ENCODE assay signal across 17 cellular contexts in the genomic region with DNA sequence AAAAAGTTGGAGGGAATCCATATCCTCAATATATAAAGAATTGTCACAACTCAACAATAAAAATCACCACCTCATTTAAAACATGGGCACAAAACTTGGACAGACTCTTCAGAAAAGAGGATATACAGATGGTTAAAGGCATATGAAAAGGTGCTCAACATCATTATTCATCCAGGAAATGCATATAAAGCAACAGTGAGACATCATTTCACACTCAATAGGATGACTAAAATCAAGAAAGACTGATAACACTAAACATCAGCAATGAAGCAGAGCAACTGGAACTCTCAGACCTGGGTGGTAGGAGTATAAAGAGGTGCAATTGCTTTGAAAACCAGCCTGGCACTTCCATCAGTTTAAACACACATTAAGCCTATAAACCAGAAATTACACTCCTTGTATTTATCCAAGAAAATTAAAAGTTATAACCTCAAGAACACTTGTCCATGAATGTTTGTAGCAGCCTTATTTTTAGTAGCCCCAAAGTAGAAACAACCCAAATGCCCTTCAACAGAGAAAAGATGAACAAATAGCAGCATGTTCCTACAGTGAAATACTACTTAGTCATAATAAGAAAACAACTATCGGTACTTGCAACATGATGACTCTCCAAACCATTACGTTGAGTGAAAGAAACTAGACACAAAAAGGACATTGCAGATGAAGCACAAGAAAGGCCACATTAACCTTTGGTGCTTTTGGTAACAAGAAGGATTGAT.
"Had no signal": no experiment of that assay in that cellular context is flagged by ENCODE, and none has a peak within 500 bp of the region (broad histone marks: within the 10 kb centered on the region; RNA-seq: fewer than 3 reads in every experiment).

No MANE protein-coding gene starts in this region.

- H3K36me3 ChIP-seq: esophagus muscularis mucosa, heart left ventricle, left lung had no signal

- H3K27ac Mint-ChIP-seq: activated CD4-positive, alpha-beta T cell treated with anti-CD3 and anti-CD28 coated beads, Interleukin-2, amount 10 ng/mL, durations not matched to agents 24 days and 14 days; activated T-helper 1 cell treated with anti-CD3 and anti-CD28 coated beads, Interleukin-12 subunit alpha, Interleukin-12 subunit beta, Interleukin-2, Interleukin-4 antibody, amounts not matched to agents 30 ng/mL and 10 ng/mL and 1 ng/mL, durations not matched to agents 14 hours and 24 hours and 36 hours; memory B cell; natural killer cell; progenitor cell of endocrine pancreas; stimulated activated memory B cell treated with anti-CD40 and anti-IgM and Interleukin-4, amounts not matched to agents 10 μg/mL and 1 μg/mL and 100 μg/mL, for 72 hours; type B pancreatic cell had no signal

- H3K4me3 Mint-ChIP-seq: activated CD4-positive, alpha-beta T cell treated with anti-CD3 and anti-CD28 coated beads, Interleukin-2, amount 10 ng/mL, durations not matched to agents 24 days and 14 days; activated T-helper 1 cell treated with anti-CD3 and anti-CD28 coated beads, Interleukin-12 subunit alpha, Interleukin-12 subunit beta, Interleukin-2, Interleukin-4 antibody, amounts not matched to agents 30 ng/mL and 10 ng/mL and 1 ng/mL, durations not matched to agents 14 hours and 24 hours and 36 hours; memory B cell; natural killer cell; stimulated activated memory B cell treated with anti-CD40 and anti-IgM and Interleukin-4, amounts not matched to agents 10 μg/mL and 1 μg/mL and 100 μg/mL, for 72 hours; type B pancreatic cell had no signal

- H3K27me3 ChIP-seq: dorsolateral prefrontal cortex, heart left ventricle, left lung had no signal

- H3K9me3 ChIP-seq: esophagus muscularis mucosa, heart left ventricle, left lung had no signal

- H3K4me2 ChIP-seq: smooth muscle cell had no signal

- ATAC-seq: heart left ventricle; left lung; natural killer cell; right cardiac atrium; stimulated activated memory B cell treated with anti-CD40 and anti-IgM and Interleukin-4, amounts not matched to agents 10 μg/mL and 1 μg/mL and 100 μg/mL, for 72 hours had no signal

- H3K4me1 ChIP-seq: esophagus muscularis mucosa, heart left ventricle, left lung had no signal

- DNase-seq: activated CD4-positive, alpha-beta T cell treated with anti-CD3 and anti-CD28 coated beads, Interleukin-2, amount 10 ng/mL, durations not matched to agents 24 days and 14 days; activated naive CD4-positive, alpha-beta T cell treated with anti-CD3 and anti-CD28 coated beads, Interleukin-2, amount 50 U/mL, for 16 hours; amygdala; dorsolateral prefrontal cortex; foreskin fibroblast; heart left ventricle; left lung; natural killer cell; right cardiac atrium; T-helper 9 cell had no signal

- H3K36me3 Mint-ChIP-seq: memory B cell; natural killer cell; stimulated activated memory B cell treated with anti-CD40 and anti-IgM and Interleukin-4, amounts not matched to agents 10 μg/mL and 1 μg/mL and 100 μg/mL, for 72 hours; type B pancreatic cell had no signal

- H3K27me3 Mint-ChIP-seq: progenitor cell of endocrine pancreas, type B pancreatic cell had no signal

- H3K4me3 ChIP-seq: dorsolateral prefrontal cortex, esophagus muscularis mucosa, heart left ventricle, left lung, smooth muscle cell had no signal

- H3K4me1 Mint-ChIP-seq: memory B cell; stimulated activated memory B cell treated with anti-CD40 and anti-IgM and Interleukin-4, amounts not matched to agents 10 μg/mL and 1 μg/mL and 100 μg/mL, for 72 hours had no signal

- H3K27ac ChIP-seq: dorsolateral prefrontal cortex, esophagus muscularis mucosa, heart left ventricle, left lung had no signal

- H3K9me3 Mint-ChIP-seq: natural killer cell; stimulated activated memory B cell treated with anti-CD40 and anti-IgM and Interleukin-4, amounts not matched to agents 10 μg/mL and 1 μg/mL and 100 μg/mL, for 72 hours had no signal
